17 cellular contexts compared by ENCODE assay signal in genomic region chr3:140013220-140013619, GRCh38.
DNase-seq lines count a peak whose midpoint lies in the region; ATAC-seq lines count a peak whose summit lies in the region.
"Had no signal": no experiment of that assay in that cellular context is flagged by ENCODE, and none has a peak within 500 bp of the region (broad histone marks: within the 10 kb centered on the region; RNA-seq: fewer than 3 reads in every experiment).

No MANE protein-coding gene starts in this region.

- DNase-seq in ecto neural progenitor cell (ENCODE audit: low spot score): peak; percentile 26
- peak; percentile 39 for DNase-seq in medulla oblongata (ENCODE audit: extremely low spot score)
- DNase-seq in pons (ENCODE audit: low spot score): peak; percentile 58
- no peak for DNase-seq in mesenteric fat pad (ENCODE audit: low spot score)
- DNase-seq in Right ventricle myocardium inferior (ENCODE audit: missing footprints): no peak
- DNase-seq: C1 segment of cervical spinal cord; Calu3; CD4-positive, alpha-beta memory T cell; COR-L47; DMS53; DMS79 treated with DMSO at 0.1 percent for 48 hours; GF-D8; H9 had no signal

- intact Hi-C loops in Right ventricle myocardium inferior (cut with DNase I): no loop called here

- ATAC-seq in Right ventricle myocardium inferior: no peak
- no peak for ATAC-seq in HG03280 (IDR thresholded peaks at IDR 0.05; ENCODE audit: unreplicated experiment)
- no peak for ATAC-seq in HG03342 (IDR thresholded peaks at IDR 0.05; ENCODE audit: unreplicated experiment)
- ATAC-seq: GM23338, HCT116 had no signal

Comparison
In these comparisons a context has a peak if more than half of its experiments do, and no peak if none do; other contexts are left out.
1. DNase-seq: peak in ecto neural progenitor cell (single experiment), medulla oblongata (single experiment) and pons (single experiment); none in mesenteric fat pad (single experiment) and Right ventricle myocardium inferior (single experiment).